39 cellular contexts compared by ENCODE assay signal in the genomic region with DNA sequence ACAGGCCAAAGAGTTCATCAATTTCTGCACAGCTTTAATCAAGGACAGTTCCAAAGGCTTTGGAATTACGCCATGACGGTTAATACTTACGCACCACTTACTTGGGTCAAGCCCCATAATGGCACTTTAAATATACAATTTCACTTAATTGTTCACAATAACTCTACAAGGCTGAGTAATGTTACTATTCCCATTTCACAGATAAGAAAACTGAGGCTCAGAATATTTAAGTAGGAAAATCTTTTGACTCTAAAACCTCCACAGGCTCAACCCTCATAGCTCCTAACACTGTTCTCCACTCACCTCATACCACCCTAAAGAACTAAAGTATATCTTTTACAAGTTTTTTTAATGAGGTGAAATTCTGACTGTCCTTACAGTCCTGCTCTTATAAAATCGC.
"Had no signal": no experiment of that assay in that cellular context is flagged by ENCODE, and none has a peak within 500 bp of the region (broad histone marks: within the 10 kb centered on the region; RNA-seq: fewer than 3 reads in every experiment).

No MANE protein-coding gene starts in this region.

- H3K27ac Mint-ChIP-seq: activated naive CD4-positive, alpha-beta T cell treated with anti-CD3 and anti-CD28 coated beads for 36 hours; activated naive CD4-positive, alpha-beta T cell treated with anti-CD3 and anti-CD28 coated beads, Interleukin-2, amount 10 ng/mL, durations not matched to agents 7 days and 5 days; activated naive CD4-positive, alpha-beta T cell treated with anti-CD3 and anti-CD28 coated beads, Interleukin-2, amount 50 U/mL, for 24 hours; activated naive CD4-positive, alpha-beta T cell treated with anti-CD3 and anti-CD28 coated beads, Interleukin-2, amount 50 U/mL, for 72 hours; activated naive CD8-positive, alpha-beta T cell; activated naive CD8-positive, alpha-beta T cell treated with anti-CD3 and anti-CD28 coated beads for 36 hours; activated naive CD8-positive, alpha-beta T cell treated with anti-CD3 and anti-CD28 coated beads, Interleukin-2, amount 10 ng/mL, durations not matched to agents 7 days and 5 days; activated naive CD8-positive, alpha-beta T cell treated with anti-CD3 and anti-CD28 coated beads, Interleukin-2, amount 50 U/mL, for 24 hours; activated T-cell treated with anti-CD3 and anti-CD28 coated beads, Interleukin-2, amount 50 U/mL, for 24 hours; activated T-cell treated with anti-CD3 and anti-CD28 coated beads, Interleukin-2, amount 50 U/mL, for 72 hours; activated T-helper 1 cell treated with anti-CD3 and anti-CD28 coated beads, Interleukin-12 subunit alpha, Interleukin-12 subunit beta, Interleukin-2, Interleukin-4 antibody, amounts not matched to agents 30 ng/mL and 10 ng/mL and 1 ng/mL, durations not matched to agents 14 hours and 24 hours and 36 hours; activated T-helper 17 cell treated with anti-CD3 and anti-CD28 coated beads, Interleukin-2, amount 50 U/mL, for 72 hours; activated T-helper 2 cell treated with anti-CD3 and anti-CD28 coated beads, Interferon-gamma antibody, Interleukin-2, Interleukin-4, amounts not matched to agents 10 μg/mL and 5 μg/mL and 100 μg/mL, durations not matched to agents 14 hours and 24 hours and 36 hours; brain had no signal

- DNase-seq: activated effector memory CD4-positive, alpha-beta T cell treated with anti-CD3 and anti-CD28 coated beads, Interleukin-2, amount 50 U/mL, for 16 hours; activated effector memory CD4-positive, alpha-beta T cell treated with Interleukin-2 at 50 U/mL for 16 hours; activated gamma-delta T cell; activated gamma-delta T cell treated with Interleukin-2 at 50 U/mL for 16 hours; activated naive CD4-positive, alpha-beta T cell; activated naive CD4-positive, alpha-beta T cell treated with anti-CD3 and anti-CD28 coated beads for 36 hours; activated naive CD4-positive, alpha-beta T cell treated with anti-CD3 and anti-CD28 coated beads, Interleukin-2, amount 10 ng/mL, durations not matched to agents 7 days and 5 days; activated naive CD4-positive, alpha-beta T cell treated with anti-CD3 and anti-CD28 coated beads, Interleukin-2, amount 50 U/mL, for 16 hours; activated naive CD4-positive, alpha-beta T cell treated with Interleukin-2 at 50 U/mL for 16 hours; activated naive CD8-positive, alpha-beta T cell treated with anti-CD3 and anti-CD28 coated beads for 36 hours; activated naive CD8-positive, alpha-beta T cell treated with anti-CD3 and anti-CD28 coated beads, Interleukin-2, amount 10 ng/mL, durations not matched to agents 7 days and 5 days; activated naive CD8-positive, alpha-beta T cell treated with anti-CD3 and anti-CD28 coated beads, Interleukin-2, amount 50 U/mL, for 24 hours; activated T-cell treated with anti-CD3 and anti-CD28 coated beads, Interleukin-2, amount 50 U/mL, for 1 hour; activated T-cell treated with anti-CD3 and anti-CD28 coated beads, Interleukin-2, amount 50 U/mL, for 24 hours; activated T-cell treated with anti-CD3 and anti-CD28 coated beads, Interleukin-2, amount 50 U/mL, for 4 hours; activated T-cell treated with anti-CD3 and anti-CD28 coated beads, Interleukin-2, amount 50 U/mL, for 48 hours; activated T-cell treated with anti-CD3 and anti-CD28 coated beads, Interleukin-2, amount 50 U/mL, for 72 hours; adrenal gland; amniotic stem cell; amygdala; anterior cingulate cortex; aorta; body of pancreas; brain microvascular endothelial cell; caudate nucleus; central memory CD4-positive, alpha-beta T cell; cerebellar nuclear complex had no signal

- H3K4me1 Mint-ChIP-seq: activated naive CD4-positive, alpha-beta T cell treated with anti-CD3 and anti-CD28 coated beads, Interleukin-2, amount 10 ng/mL, durations not matched to agents 7 days and 5 days; activated naive CD4-positive, alpha-beta T cell treated with anti-CD3 and anti-CD28 coated beads, Interleukin-2, amount 50 U/mL, for 24 hours; activated naive CD8-positive, alpha-beta T cell treated with anti-CD3 and anti-CD28 coated beads for 36 hours; activated naive CD8-positive, alpha-beta T cell treated with anti-CD3 and anti-CD28 coated beads, Interleukin-2, amount 10 ng/mL, durations not matched to agents 7 days and 5 days; activated naive CD8-positive, alpha-beta T cell treated with anti-CD3 and anti-CD28 coated beads, Interleukin-2, amount 50 U/mL, for 24 hours; activated T-helper 17 cell treated with anti-CD3 and anti-CD28 coated beads, Interleukin-2, amount 50 U/mL, for 72 hours; brain; central memory CD8-positive, alpha-beta T cell had no signal

- H3K27ac ChIP-seq: adrenal gland, ascending aorta, body of pancreas, brain microvascular endothelial cell, breast epithelium, cardiac muscle cell had no signal

- H3K4me3 ChIP-seq: adrenal gland, ascending aorta, body of pancreas, breast epithelium, cardiac muscle cell had no signal

- H3K4me1 ChIP-seq: adrenal gland, ascending aorta, body of pancreas, breast epithelium had no signal

- H3K27me3 Mint-ChIP-seq: activated naive CD4-positive, alpha-beta T cell treated with anti-CD3 and anti-CD28 coated beads, Interleukin-2, amount 10 ng/mL, durations not matched to agents 7 days and 5 days had no signal

- FAIRE-seq: bronchial epithelial cell had no signal

- H3K36me3 ChIP-seq: adrenal gland, ascending aorta, brain microvascular endothelial cell, breast epithelium, cardiac muscle cell had no signal

- H3K9me3 Mint-ChIP-seq: activated naive CD4-positive, alpha-beta T cell treated with anti-CD3 and anti-CD28 coated beads for 36 hours; activated naive CD4-positive, alpha-beta T cell treated with anti-CD3 and anti-CD28 coated beads, Interleukin-2, amount 10 ng/mL, durations not matched to agents 7 days and 5 days; activated naive CD4-positive, alpha-beta T cell treated with anti-CD3 and anti-CD28 coated beads, Interleukin-2, amount 50 U/mL, for 24 hours; activated naive CD8-positive, alpha-beta T cell treated with anti-CD3 and anti-CD28 coated beads, Interleukin-2, amount 10 ng/mL, durations not matched to agents 7 days and 5 days; activated T-cell treated with anti-CD3 and anti-CD28 coated beads, Interleukin-2, amount 50 U/mL, for 24 hours; activated T-cell treated with anti-CD3 and anti-CD28 coated beads, Interleukin-2, amount 50 U/mL, for 4 hours; activated T-helper 1 cell treated with anti-CD3 and anti-CD28 coated beads, Interleukin-12 subunit alpha, Interleukin-12 subunit beta, Interleukin-2, Interleukin-4 antibody, amounts not matched to agents 30 ng/mL and 10 ng/mL and 1 ng/mL, durations not matched to agents 14 hours and 24 hours and 36 hours; activated T-helper 17 cell treated with anti-CD3 and anti-CD28 coated beads, Interleukin-2, amount 50 U/mL, for 72 hours; activated T-helper 2 cell treated with anti-CD3 and anti-CD28 coated beads, Interferon-gamma antibody, Interleukin-2, Interleukin-4, amounts not matched to agents 10 μg/mL and 5 μg/mL and 100 μg/mL, durations not matched to agents 14 hours and 24 hours and 36 hours; central memory CD8-positive, alpha-beta T cell had no signal

- H3K4me3 Mint-ChIP-seq: activated naive CD4-positive, alpha-beta T cell treated with anti-CD3 and anti-CD28 coated beads for 36 hours; activated naive CD4-positive, alpha-beta T cell treated with anti-CD3 and anti-CD28 coated beads, Interleukin-2, amount 10 ng/mL, durations not matched to agents 7 days and 5 days; activated naive CD4-positive, alpha-beta T cell treated with anti-CD3 and anti-CD28 coated beads, Interleukin-2, amount 50 U/mL, for 24 hours; activated naive CD8-positive, alpha-beta T cell; activated naive CD8-positive, alpha-beta T cell treated with anti-CD3 and anti-CD28 coated beads for 36 hours; activated naive CD8-positive, alpha-beta T cell treated with anti-CD3 and anti-CD28 coated beads, Interleukin-2, amount 10 ng/mL, durations not matched to agents 7 days and 5 days; activated naive CD8-positive, alpha-beta T cell treated with anti-CD3 and anti-CD28 coated beads, Interleukin-2, amount 50 U/mL, for 24 hours; activated T-cell treated with anti-CD3 and anti-CD28 coated beads, Interleukin-2, amount 50 U/mL, for 24 hours; activated T-cell treated with anti-CD3 and anti-CD28 coated beads, Interleukin-2, amount 50 U/mL, for 4 hours; activated T-cell treated with anti-CD3 and anti-CD28 coated beads, Interleukin-2, amount 50 U/mL, for 72 hours; activated T-helper 1 cell treated with anti-CD3 and anti-CD28 coated beads, Interleukin-12 subunit alpha, Interleukin-12 subunit beta, Interleukin-2, Interleukin-4 antibody, amounts not matched to agents 30 ng/mL and 10 ng/mL and 1 ng/mL, durations not matched to agents 14 hours and 24 hours and 36 hours; activated T-helper 17 cell treated with anti-CD3 and anti-CD28 coated beads, Interleukin-2, amount 50 U/mL, for 72 hours; brain; central memory CD8-positive, alpha-beta T cell had no signal

- H3K9me3 ChIP-seq: adrenal gland, body of pancreas, breast epithelium had no signal

- H3K36me3 Mint-ChIP-seq: activated naive CD4-positive, alpha-beta T cell treated with anti-CD3 and anti-CD28 coated beads, Interleukin-2, amount 10 ng/mL, durations not matched to agents 7 days and 5 days; activated naive CD4-positive, alpha-beta T cell treated with anti-CD3 and anti-CD28 coated beads, Interleukin-2, amount 50 U/mL, for 24 hours; activated naive CD4-positive, alpha-beta T cell treated with anti-CD3 and anti-CD28 coated beads, Interleukin-2, amount 50 U/mL, for 72 hours; activated naive CD8-positive, alpha-beta T cell; activated naive CD8-positive, alpha-beta T cell treated with anti-CD3 and anti-CD28 coated beads for 36 hours; activated naive CD8-positive, alpha-beta T cell treated with anti-CD3 and anti-CD28 coated beads, Interleukin-2, amount 10 ng/mL, durations not matched to agents 7 days and 5 days; brain had no signal

- ATAC-seq: activated naive CD4-positive, alpha-beta T cell treated with anti-CD3 and anti-CD28 coated beads, Interleukin-2, amount 50 U/mL, for 72 hours; activated naive CD8-positive, alpha-beta T cell treated with anti-CD3 and anti-CD28 coated beads, Interleukin-2, amount 50 U/mL, for 24 hours; activated T-cell treated with anti-CD3 and anti-CD28 coated beads, Interleukin-2, amount 50 U/mL, for 4 hours; activated T-cell treated with anti-CD3 and anti-CD28 coated beads, Interleukin-2, amount 50 U/mL, for 72 hours; activated T-helper 17 cell treated with anti-CD3 and anti-CD28 coated beads, Interleukin-2, amount 50 U/mL, for 72 hours; body of pancreas had no signal

- H3K27me3 ChIP-seq: adrenal gland, ascending aorta, body of pancreas, brain microvascular endothelial cell, breast epithelium, cardiac muscle cell had no signal
